ENCODE assay signal across 22 cellular contexts in genomic region chr3:116367761-116368395, GRCh38.
"Had no signal": no experiment of that assay in that cellular context is flagged by ENCODE, and none has a peak within 500 bp of the region (broad histone marks: within the 10 kb centered on the region; RNA-seq: fewer than 3 reads in every experiment).

No MANE protein-coding gene starts in this region.

- H3K27ac Mint-ChIP-seq: naive thymus-derived CD8-positive, alpha-beta T cell; nephron progenitor cell; stimulated activated naive B cell treated with anti-CD40 and anti-IgM and Interleukin-4, amounts not matched to agents 10 μg/mL and 1 μg/mL and 100 μg/mL, for 72 hours; stimulated activated naive CD8-positive, alpha-beta T cell treated with anti-CD3 and anti-CD28 coated beads, Interleukin-15, Interleukin-2, amounts not matched to agents 100 ng/mL and 50 ng/mL, for 24 hours had no signal

- ATAC-seq: heart right ventricle; left ventricle myocardium superior; lower lobe of right lung; naive thymus-derived CD8-positive, alpha-beta T cell; psoas muscle; right lobe of liver; stimulated activated naive B cell treated with anti-CD40 and anti-IgM and Interleukin-4, amounts not matched to agents 10 μg/mL and 1 μg/mL and 100 μg/mL, for 72 hours had no signal

- H3K36me3 Mint-ChIP-seq: naive thymus-derived CD8-positive, alpha-beta T cell; stimulated activated naive B cell treated with anti-CD40 and anti-IgM and Interleukin-4, amounts not matched to agents 10 μg/mL and 1 μg/mL and 100 μg/mL, for 72 hours had no signal

- H3K4me3 Mint-ChIP-seq: naive thymus-derived CD8-positive, alpha-beta T cell; nephron progenitor cell; stimulated activated naive B cell treated with anti-CD40 and anti-IgM and Interleukin-4, amounts not matched to agents 10 μg/mL and 1 μg/mL and 100 μg/mL, for 72 hours; stimulated activated naive CD8-positive, alpha-beta T cell treated with anti-CD3 and anti-CD28 coated beads, Interleukin-15, Interleukin-2, amounts not matched to agents 100 ng/mL and 50 ng/mL, for 24 hours had no signal

- H3K27me3 Mint-ChIP-seq: naive thymus-derived CD8-positive, alpha-beta T cell; stimulated activated naive B cell treated with anti-CD40 and anti-IgM and Interleukin-4, amounts not matched to agents 10 μg/mL and 1 μg/mL and 100 μg/mL, for 72 hours; stimulated activated naive CD8-positive, alpha-beta T cell treated with anti-CD3 and anti-CD28 coated beads, Interleukin-15, Interleukin-2, amounts not matched to agents 100 ng/mL and 50 ng/mL, for 24 hours had no signal

- DNase-seq: dermis blood vessel endothelial cell; effector memory CD4-positive, alpha-beta T cell; erythroblast; esophagus squamous epithelium; foreskin melanocyte; glutamatergic neuron; heart right ventricle; hippocampal formation; islet precursor cell; kidney glomerular epithelial cell; left ventricle myocardium superior; lower lobe of right lung; naive thymus-derived CD8-positive, alpha-beta T cell; nephron progenitor cell; psoas muscle; right lobe of liver; small intestine; stimulated activated CD4-positive, alpha-beta T cell treated with anti-CD3 and anti-CD28 coated beads, Interleukin-15, amount 100 ng/mL, for 24 hours; stimulated activated CD4-positive, alpha-beta T cell treated with anti-CD3 and anti-CD28 coated beads, Interleukin-2, amount 100 ng/mL, for 48 hours; stimulated activated naive B cell treated with anti-CD40 and anti-IgM and Interleukin-4, amounts not matched to agents 10 μg/mL and 1 μg/mL and 100 μg/mL, for 72 hours; upper lobe of left lung had no signal

- H3K4me1 Mint-ChIP-seq: naive thymus-derived CD8-positive, alpha-beta T cell; nephron progenitor cell; stimulated activated naive B cell treated with anti-CD40 and anti-IgM and Interleukin-4, amounts not matched to agents 10 μg/mL and 1 μg/mL and 100 μg/mL, for 72 hours had no signal
